In the genomic region with DNA sequence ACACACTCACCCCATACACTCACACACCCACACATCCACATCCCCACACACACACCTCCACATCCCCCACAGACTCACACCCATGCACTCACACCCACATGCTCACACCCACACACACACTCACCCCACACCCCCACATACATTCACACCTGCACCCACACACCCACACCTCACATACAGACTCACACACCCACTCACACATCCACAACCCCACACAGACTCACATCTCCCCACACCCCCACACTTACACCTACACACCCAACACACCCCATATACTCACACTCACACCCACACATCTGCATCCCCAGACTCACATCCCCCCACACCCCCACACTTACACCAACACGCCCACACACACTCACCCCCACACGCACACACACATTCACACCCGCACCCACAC, we compare ENCODE assay signal across 7 cellular contexts.
"Had no signal": no experiment of that assay in that cellular context is flagged by ENCODE, and none has a peak within 500 bp of the region (broad histone marks: within the 10 kb centered on the region; RNA-seq: fewer than 3 reads in every experiment).

No MANE protein-coding gene starts in this region.

- DNase-seq: H7, HCEC 1CT, HFFc6, KBM-7 had no signal

- ATAC-seq: GM23338, HepG2 had no signal

- H3K27ac Mint-ChIP-seq: GM23338, HFFc6 had no signal

- H3K4me2 ChIP-seq: GM23338 had no signal

- H3K27ac ChIP-seq: HL-60 had no signal

- H3K4me3 ChIP-seq: GM23338 had no signal

- FAIRE-seq: HepG2 had no signal

- H2AFZ ChIP-seq: GM23338 had no signal

- H3K4me1 Mint-ChIP-seq: GM23338 had no signal

- H3K4me3 Mint-ChIP-seq: GM23338, HFFc6 had no signal
